In the genomic region with DNA sequence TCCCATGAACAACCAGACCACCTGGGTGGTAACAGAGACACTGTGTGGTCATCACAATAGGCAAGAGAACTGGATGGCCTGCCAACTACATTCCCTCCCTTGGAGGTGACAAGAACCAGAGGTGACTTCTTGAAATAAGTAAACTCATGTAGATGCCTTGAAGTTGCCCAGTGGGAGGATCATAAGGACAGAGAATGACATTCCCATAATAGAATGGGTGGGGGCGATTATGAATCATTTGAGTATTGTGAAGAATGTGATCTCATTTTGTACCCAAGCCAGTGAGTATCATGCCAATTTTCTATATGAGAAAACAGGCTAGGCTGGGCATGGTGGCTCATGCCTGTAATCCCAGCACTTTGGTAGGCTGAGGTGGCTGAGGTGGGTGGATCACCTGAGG, we compare ENCODE assay signal across 20 cellular contexts.
DNase-seq lines count a peak whose midpoint lies in the region; ATAC-seq lines count a peak whose summit lies in the region.
"Had no signal": no experiment of that assay in that cellular context is flagged by ENCODE, and none has a peak within 500 bp of the region (broad histone marks: within the 10 kb centered on the region; RNA-seq: fewer than 3 reads in every experiment).

No MANE protein-coding gene starts in this region.

- H3K9me3 Mint-ChIP-seq in activated CD4-positive, alpha-beta T cell treated with anti-CD3 and anti-CD28 coated beads for 36 hours (ENCODE audit: low read depth): no peaks in the 10 kb centered on the region
- H3K9me3 Mint-ChIP-seq: CD4-positive, alpha-beta T cell had no signal

- H3K27me3 Mint-ChIP-seq in activated CD4-positive, alpha-beta T cell treated with anti-CD3 and anti-CD28 coated beads for 36 hours: peaks cover 4% of the 10 kb centered on the region
- H3K27me3 Mint-ChIP-seq: CD4-positive, alpha-beta T cell had no signal

- no peak overlapping the region for H3K4me3 Mint-ChIP-seq in activated CD4-positive, alpha-beta T cell treated with anti-CD3 and anti-CD28 coated beads for 36 hours
- H3K4me3 Mint-ChIP-seq: CD14-positive monocyte; CD4-positive, alpha-beta T cell; CD8-positive, alpha-beta memory T cell had no signal

- no peak for DNase-seq in activated CD4-positive, alpha-beta T cell treated with anti-CD3 and anti-CD28 coated beads for 36 hours
- DNase-seq in activated CD4-positive, alpha-beta T cell treated with anti-CD3 and anti-CD28 coated beads for 1 hour: no peak
- DNase-seq in superior temporal gyrus (ENCODE audit: extremely low spot score) (peak; percentile 61), cerebellar cortex (ENCODE audit: low spot score) (no peak), Right ventricle myocardium superior (no peak), HCEC 1CT (no peak)
- no peak for DNase-seq in activated T-cell treated with anti-CD3 and anti-CD28 coated beads, Interleukin-2, amount 50 U/mL, for 1 hour
- DNase-seq: BE2C; CD4-positive, alpha-beta T cell; CD8-positive, alpha-beta memory T cell; DMS53; DMS79 treated with DMSO at 0.1 percent for 48 hours; GF-D8; GM23248; H7 had no signal

- peaks cover 2% of the 10 kb centered on the region for H3K4me1 Mint-ChIP-seq in activated CD4-positive, alpha-beta T cell treated with anti-CD3 and anti-CD28 coated beads for 36 hours
- H3K4me1 Mint-ChIP-seq: CD14-positive monocyte had no signal

- H3K36me3 Mint-ChIP-seq in activated CD4-positive, alpha-beta T cell treated with anti-CD3 and anti-CD28 coated beads for 36 hours (ENCODE audit: low read depth): no peaks in the 10 kb centered on the region
- H3K36me3 Mint-ChIP-seq: CD14-positive monocyte; CD8-positive, alpha-beta memory T cell had no signal

- CTCF ChIA-PET in activated CD4-positive, alpha-beta T cell treated with anti-CD3 and anti-CD28 coated beads for 36 hours (lab: Charles Lee): no interaction called here

- peak overlapping the region; percentile 72 for H3K27ac ChIP-seq in angular gyrus (ENCODE audit: low read depth, low read length)
- H3K27ac ChIP-seq: 22Rv1; BLaER1 treated with 17β-estradiol and CSF1 and Interleukin-3, amounts not matched to agents 10 nM and 100 nM; GM23248 had no signal

- ATAC-seq in activated CD4-positive, alpha-beta T cell treated with anti-CD3 and anti-CD28 coated beads for 36 hours: peak; percentile 12
- ATAC-seq in Right ventricle myocardium superior (ENCODE audit: poor library complexity): no peak
- ATAC-seq: HCT116 had no signal

- POLR2A ChIA-PET in activated CD4-positive, alpha-beta T cell treated with anti-CD3 and anti-CD28 coated beads for 36 hours (lab: Charles Lee): no interaction called here

- H3K27ac Mint-ChIP-seq in activated CD4-positive, alpha-beta T cell treated with anti-CD3 and anti-CD28 coated beads for 36 hours: no peak overlapping the region
- H3K27ac Mint-ChIP-seq: CD14-positive monocyte; CD4-positive, alpha-beta T cell; CD8-positive, alpha-beta memory T cell had no signal

- intact Hi-C loops in activated CD4-positive, alpha-beta T cell treated with anti-CD3 and anti-CD28 coated beads for 36 hours (cut with DNase I, micrococcal nuclease): no loop called here
- intact Hi-C loops in Right ventricle myocardium superior (cut with DNase I): no loop called here
